Comparison of ENCODE assay signal across 8 cellular contexts in genomic region chr2:234950730-234951385, GRCh38. TPM values are rescaled to one million over a fixed set of nuclear protein-coding genes. Genes with fewer than 3 reads are reported as not detected.
DNase-seq lines count a peak whose midpoint lies in the region; ATAC-seq and TF ChIP-seq lines count a peak whose summit lies in the region.

No MANE protein-coding gene starts in this region.

- peak overlapping the region; percentile 67 to 82 for H3K4me3 ChIP-seq in mesenchymal stem cell (ENCODE audit: insufficient read depth in 1 of 2, low read depth in 1 of 2, low read length in 2 of 2)
- peak overlapping the region in 3 of 4 donors; percentile 67 to 90 (median 71) for H3K4me3 ChIP-seq in upper lobe of left lung

- peak overlapping the region; percentile 98 for H4K8ac ChIP-seq in mesenchymal stem cell (ENCODE audit: low read length)

- peak overlapping the region; percentile 99 for H2BK120ac ChIP-seq in mesenchymal stem cell (ENCODE audit: low read depth, low read length)

- H3K27me3 Mint-ChIP-seq in activated T-cell treated with anti-CD3 and anti-CD28 coated beads, Interleukin-2, amount 50 U/mL, for 24 hours: peaks cover 85% of the 10 kb centered on the region
- H3K27me3 Mint-ChIP-seq in effector memory CD8-positive, alpha-beta T cell: peaks cover 81 to 89% of the 10 kb centered on the region in 2 donors

- peak overlapping the region in 1 of 2 experiments; percentile 94 for H3K14ac ChIP-seq in mesenchymal stem cell (ENCODE audit: low read length in 2 of 2)

- ATAC-seq in effector memory CD8-positive, alpha-beta T cell (replicated peaks): no peak
- ATAC-seq in upper lobe of left lung (ENCODE audit: low FRiP score in 2 of 2): peak in 1 of 2 donors; percentile 53
- ATAC-seq in activated CD4-positive, CD25-positive, alpha-beta regulatory T cell treated with anti-CD3 and anti-CD28 coated beads, Interleukin-2, amount 50 U/mL, for 24 hours: no peak

- H3K9me3 ChIP-seq in mesenchymal stem cell (ENCODE audit: control insufficient read depth, low read length) (no peaks in the 10 kb centered on the region), upper lobe of left lung (no peaks in the 10 kb centered on the region)

- H3K4me3 Mint-ChIP-seq in activated T-cell treated with anti-CD3 and anti-CD28 coated beads, Interleukin-2, amount 50 U/mL, for 24 hours: peak overlapping the region; percentile 72
- H3K4me3 Mint-ChIP-seq in effector memory CD8-positive, alpha-beta T cell: peak overlapping the region; percentile 59 to 69

- no peak for TF ChIP-seq EP300 in upper lobe of left lung (IDR thresholded peaks at IDR 0.05)

- peak overlapping the region; percentile 98 for H2AK5ac ChIP-seq in mesenchymal stem cell (ENCODE audit: low read length, severe bottlenecking)

- peak overlapping the region; percentile 83 for H3K4me2 ChIP-seq in mesenchymal stem cell (ENCODE audit: low read length, poor library complexity, severe bottlenecking)

- TF ChIP-seq POLR2A in upper lobe of left lung (IDR thresholded peaks at IDR 0.05): no peak

- H3K36me3 ChIP-seq in mesenchymal stem cell (ENCODE audit: control insufficient read depth in 1 of 2, insufficient read depth in 2 of 2, low read depth in 1 of 2, low read length in 2 of 2) (peaks cover 0 to 7% of the 10 kb centered on the region in 2 experiments), upper lobe of left lung (no peaks in the 10 kb centered on the region)

- H4K91ac ChIP-seq in mesenchymal stem cell (ENCODE audit: low read length): peak overlapping the region; percentile 99

- peaks cover 23% of the 10 kb centered on the region for H3K4me1 ChIP-seq in mesenchymal stem cell (ENCODE audit: control insufficient read depth, insufficient read depth, low read depth, low read length)
- H3K4me1 ChIP-seq in upper lobe of left lung: peaks cover 10 to 46% (median 17%) of the 10 kb centered on the region in 4 donors

- H3K27me3 ChIP-seq in mesenchymal stem cell (ENCODE audit: control insufficient read depth in 1 of 2, insufficient read depth in 1 of 2, low read length in 2 of 2) (no peaks in the 10 kb centered on the region), upper lobe of left lung (peaks cover 0 to 3% (median 0%) of the 10 kb centered on the region in 4 donors)

- H3K27ac ChIP-seq in mesenchymal stem cell (ENCODE audit: low read length, poor library complexity, severe bottlenecking) (peak overlapping the region; percentile 99), upper lobe of left lung (peak overlapping the region; percentile 36 to 83 (median 76))

- H3K36me3 Mint-ChIP-seq in activated T-cell treated with anti-CD3 and anti-CD28 coated beads, Interleukin-2, amount 50 U/mL, for 24 hours (ENCODE audit: low read depth): no peaks in the 10 kb centered on the region
- no peaks in the 10 kb centered on the region for H3K36me3 Mint-ChIP-seq in effector memory CD8-positive, alpha-beta T cell (ENCODE audit: insufficient read depth)

- no peaks in the 10 kb centered on the region for H3K9me3 Mint-ChIP-seq in activated T-cell treated with anti-CD3 and anti-CD28 coated beads, Interleukin-2, amount 50 U/mL, for 24 hours
- H3K9me3 Mint-ChIP-seq in effector memory CD8-positive, alpha-beta T cell: no peaks in the 10 kb centered on the region

- H3K4ac ChIP-seq in mesenchymal stem cell (ENCODE audit: low read depth in 1 of 2, low read length in 2 of 2): peak overlapping the region; percentile 98 to 99

- DNase-seq in activated T-cell treated with anti-CD3 and anti-CD28 coated beads, Interleukin-2, amount 50 U/mL, for 24 hours: no peak
- no peak for DNase-seq in activated T-cell treated with anti-CD3 and anti-CD28 coated beads, Interleukin-2, amount 50 U/mL, for 1 hour
- DNase-seq in effector memory CD8-positive, alpha-beta T cell: no peak
- DNase-seq in mesenchymal stem cell (peak; percentile 79), upper lobe of left lung (peak; percentile 13 to 75), SHP77 (lab: John Stamatoyannopoulos, UW) (no peak), NCI-H446 (lab: John Stamatoyannopoulos, UW) (no peak)

- no peak for TF ChIP-seq CTCF in upper lobe of left lung (IDR thresholded peaks at IDR 0.05)

- H2AFZ ChIP-seq in mesenchymal stem cell (ENCODE audit: low read depth, low read length): no peak overlapping the region

- H3K79me1 ChIP-seq in mesenchymal stem cell (replicated peaks; ENCODE audit: low read length, poor library complexity, severe bottlenecking): peaks cover 3% of the 10 kb centered on the region

- H2BK15ac ChIP-seq in mesenchymal stem cell (ENCODE audit: low read depth, poor library complexity, severe bottlenecking): peak overlapping the region; percentile 96

- H3K27ac Mint-ChIP-seq in activated T-cell treated with anti-CD3 and anti-CD28 coated beads, Interleukin-2, amount 50 U/mL, for 24 hours: no peak overlapping the region
- H3K27ac Mint-ChIP-seq in effector memory CD8-positive, alpha-beta T cell: no peak overlapping the region

- peak overlapping the region; percentile 91 for H3K9ac ChIP-seq in mesenchymal stem cell (ENCODE audit: low read length)

- H3K4me1 Mint-ChIP-seq in activated T-cell treated with anti-CD3 and anti-CD28 coated beads, Interleukin-2, amount 50 U/mL, for 24 hours (ENCODE audit: low read depth): peaks cover 8% of the 10 kb centered on the region
- no peaks in the 10 kb centered on the region for H3K4me1 Mint-ChIP-seq in effector memory CD8-positive, alpha-beta T cell (ENCODE audit: low read depth in 2 of 2)

- peak overlapping the region; percentile 99 for H2BK5ac ChIP-seq in mesenchymal stem cell (ENCODE audit: low read depth, low read length, poor library complexity, severe bottlenecking)

- H2BK12ac ChIP-seq in mesenchymal stem cell (ENCODE audit: low read length in 2 of 2): peak overlapping the region; percentile 93 to 100

- peak overlapping the region; percentile 23 to 94 for H3K23ac ChIP-seq in mesenchymal stem cell (ENCODE audit: low read length in 2 of 2)

- H3K18ac ChIP-seq in mesenchymal stem cell (ENCODE audit: low read depth in 1 of 2, low read length in 2 of 2): peak overlapping the region; percentile 99 to 100

- WGBS in mesenchymal stem cell: 20% methylated on average over 32 of the region's 35 CpGs
- 24 to 26% methylated on average over 29 to 35 of the region's 35 CpGs for WGBS in upper lobe of left lung, 2 donors

RNA-seq across cellular contexts. Expression of gene SH3BP4, which starts 1.0 kb away (rescaled TPM):
- 48.8 TPM for polyA plus RNA-seq in mesenchymal stem cell (2013, experiment 1 of 2)
- 47.7 TPM for polyA plus RNA-seq in mesenchymal stem cell (2013, experiment 2 of 2)
- total RNA-seq in upper lobe of left lung: 10 to 100 TPM; 27.3 to 57.3 (median 33.4) TPM

Comparison
In these comparisons a context has a peak if more than half of its experiments do, and no peak if none do; other contexts are left out.
1. DNase-seq: peak in mesenchymal stem cell (single experiment) and upper lobe of left lung (2 of 2); none in activated T-cell treated with anti-CD3 and anti-CD28 coated beads, Interleukin-2, amount 50 U/mL, for 24 hours (single experiment), activated T-cell treated with anti-CD3 and anti-CD28 coated beads, Interleukin-2, amount 50 U/mL, for 1 hour (single experiment), effector memory CD8-positive, alpha-beta T cell (0 of 3), SHP77 (0 of 2) and NCI-H446 (0 of 2).